4 cellular contexts compared by ENCODE assay signal in genomic region chr7:5916529-5916928, GRCh38. TPM values are rescaled to one million over a fixed set of nuclear protein-coding genes. Genes with fewer than 3 reads are reported as not detected.
"Had no signal": no experiment of that assay in that cellular context is flagged by ENCODE, and none has a peak within 500 bp of the region (broad histone marks: within the 10 kb centered on the region; RNA-seq: fewer than 3 reads in every experiment).

No MANE protein-coding gene starts in this region.

RNA-seq across cellular contexts. Expression of gene OCM, which starts 35.9 kb away (rescaled TPM):
- total RNA-seq: LHCN-M2, M059J, MCF 10A, NCI-H460 had no signal

RNA-seq across cellular contexts. Expression of gene RSPH10B, which starts 54.0 kb away (rescaled TPM):
- total RNA-seq: M059J, NCI-H460 had no signal
